ENCODE assay signal across 1 cellular context in genomic region chr10:75596930-75597629, GRCh38.
TF ChIP-seq lines count a peak whose summit lies in the region.

No MANE protein-coding gene starts in this region.

TF ChIP-seq in HEK293T, 16 proteins besides CTCF, POLR2A, EP300 and RAD21 (continued from another document):
- no peak for TF ChIP-seq PKNOX1 (IDR thresholded peaks at IDR 0.05)
- no peak for TF ChIP-seq ELF4 (IDR thresholded peaks at IDR 0.05)
- TF ChIP-seq L3MBTL2 (conservative IDR thresholded peaks at IDR 0.05) = 0 out of 2 replicates have a peak, but pooled peaks have one; percentile 10
- no peak; the same call in 1 of the 2 replicates for TF ChIP-seq TARDBP (IDR thresholded peaks at IDR 0.05)
